ENCODE assay signal across 20 cellular contexts in genomic region chr12:6382371-6382770, GRCh38. TPM values are rescaled to one million over a fixed set of nuclear protein-coding genes. Genes with fewer than 3 reads are reported as not detected.
A peak's percentile ranks its signal among the peaks of the same experiment; 100 is the strongest.
DNase-seq lines count a peak whose midpoint lies in the region; ATAC-seq and TF ChIP-seq lines count a peak whose summit lies in the region.
"Had no signal": no experiment of that assay in that cellular context is flagged by ENCODE, and none has a peak within 500 bp of the region (broad histone marks: within the 10 kb centered on the region; RNA-seq: fewer than 3 reads in every experiment).

No MANE protein-coding gene starts in this region.

- no peak for TF ChIP-seq CTCF in GM10266 (IDR thresholded peaks at IDR 0.05; ENCODE audit: control insufficient read depth, insufficient read depth, low read depth, missing control alignments)
- no peak for TF ChIP-seq CTCF in body of pancreas (IDR thresholded peaks at IDR 0.05)
- TF ChIP-seq CTCF in upper lobe of right lung (IDR thresholded peaks at IDR 0.05), result no peak

- no peak overlapping the region for H2BK15ac ChIP-seq in neuronal stem cell (ENCODE audit: low read length)

- ATAC-seq in body of pancreas (no peak), upper lobe of right lung (no peak), GM18520 (IDR thresholded peaks at IDR 0.05; ENCODE audit: unreplicated experiment) (no peak), HG03342 (IDR thresholded peaks at IDR 0.05; ENCODE audit: unreplicated experiment) (no peak)
- ATAC-seq: activated CD4-positive, CD25-positive, alpha-beta regulatory T cell treated with anti-CD3 and anti-CD28 coated beads, Interleukin-2, amount 50 U/mL, for 24 hours; activated CD8-positive, alpha-beta T cell treated with anti-CD3 and anti-CD28 coated beads, Interleukin-2, amount 10 ng/mL, durations not matched to agents 7 days and 5 days; heart left ventricle; naive thymus-derived CD8-positive, alpha-beta T cell had no signal

- H4K91ac ChIP-seq in neuronal stem cell (ENCODE audit: low read depth, low read length, poor library complexity), result no peak overlapping the region

- peak; percentile 13 for DNase-seq in GM10266 (ENCODE audit: extremely low spot score)
- DNase-seq in body of pancreas, result no peak
- no peak for DNase-seq in neuronal stem cell (ENCODE audit: low spot score)
- no peak for DNase-seq in upper lobe of right lung
- DNase-seq in stimulated activated CD4-positive, alpha-beta T cell treated with anti-CD3 and anti-CD28 coated beads, Interleukin-4, amount 100 ng/mL, for 4 hours, result no peak
- DNase-seq: activated CD8-positive, alpha-beta T cell treated with anti-CD3 and anti-CD28 coated beads, Interleukin-2, amount 10 ng/mL, durations not matched to agents 7 days and 5 days; activated T-cell treated with anti-CD3 and anti-CD28 coated beads, Interleukin-2, amount 50 U/mL, for 1 hour; heart left ventricle; naive thymus-derived CD8-positive, alpha-beta T cell; NCI-H1092 treated with DMSO at 0.1 percent for 48 hours; NCI-H1930; NCI-H2227 treated with DMSO at 0.1 percent for 48 hours; NCI-H748 treated with DMSO at 0.1 percent for 48 hours; stimulated activated naive CD4-positive, alpha-beta T cell treated with Interleukin-2 at 50 U/mL for 16 hours had no signal

- H3K4me3 ChIP-seq in body of pancreas (no peak overlapping the region), neuronal stem cell (ENCODE audit: low read length in 2 of 2) (no peak overlapping the region), upper lobe of right lung (no peak overlapping the region)
- H3K4me3 ChIP-seq: adrenal gland, cardiac muscle cell had no signal

- H2BK12ac ChIP-seq in neuronal stem cell (ENCODE audit: low read length), result peak overlapping the region; percentile 46

- no peak overlapping the region for H4K8ac ChIP-seq in neuronal stem cell (ENCODE audit: low read depth, low read length)

- peak overlapping the region; percentile 9 for H2AK5ac ChIP-seq in neuronal stem cell (ENCODE audit: low read depth, low read length)

- TF ChIP-seq POLR2A in body of pancreas (IDR thresholded peaks at IDR 0.05), result no peak

- no peaks in the 10 kb centered on the region for H3K27me3 ChIP-seq in body of pancreas
- peaks cover 0 to 10% (median 1%) of the 10 kb centered on the region in 3 experiments for H3K27me3 ChIP-seq in neuronal stem cell (ENCODE audit: control insufficient read depth in 3 of 3, insufficient read depth in 3 of 3, low read depth in 1 of 3, low read length in 3 of 3)
- H3K27me3 ChIP-seq in upper lobe of right lung, result no peaks in the 10 kb centered on the region
- H3K27me3 ChIP-seq: adrenal gland, heart left ventricle had no signal

- H3K4me1 ChIP-seq in body of pancreas (peaks cover 56% of the 10 kb centered on the region), neuronal stem cell (ENCODE audit: control insufficient read depth in 2 of 2, insufficient read depth in 1 of 2, low read depth in 1 of 2, low read length in 2 of 2) (peaks cover 7 to 11% of the 10 kb centered on the region in 2 donors), upper lobe of right lung (peaks cover 56% of the 10 kb centered on the region)

- no peak overlapping the region for H2BK5ac ChIP-seq in neuronal stem cell (ENCODE audit: low read length)

- H3K27ac ChIP-seq in body of pancreas, result peak overlapping the region in 3 of 4 donors; percentile 80 to 94 (median 92)
- H3K27ac ChIP-seq in neuronal stem cell (replicated peaks; ENCODE audit: low read length), result no peak overlapping the region
- H3K27ac ChIP-seq in upper lobe of right lung, result peak overlapping the region; percentile 96
- H3K27ac ChIP-seq: cardiac muscle cell, HL-60 had no signal

- intact Hi-C loops in body of pancreas (cut with DNase I), result no loop called here
- intact Hi-C loops in upper lobe of right lung (cut with DNase I), result no loop called here

- no peak overlapping the region for H3K9ac ChIP-seq in neuronal stem cell (ENCODE audit: low read depth, low read length, poor library complexity)

- peak overlapping the region; percentile 12 for H3K18ac ChIP-seq in neuronal stem cell (ENCODE audit: low read length)

- peak overlapping the region; percentile 36 for H2BK120ac ChIP-seq in neuronal stem cell (ENCODE audit: low read depth, low read length)

- no peaks in the 10 kb centered on the region for H3K79me1 ChIP-seq in neuronal stem cell (ENCODE audit: low read depth, low read length)

- H3K23ac ChIP-seq in neuronal stem cell (ENCODE audit: low read depth, low read length, poor library complexity), result no peak overlapping the region

- no peak overlapping the region for H2AFZ ChIP-seq in neuronal stem cell (ENCODE audit: low read length)

- 94 to 95% methylated on average over 7 of the region's 7 CpGs for WGBS in body of pancreas, 2 donors
- no CpG with 5 or more reads among the region's 7 CpGs for WGBS in neuronal stem cell (ENCODE audit: extremely low coverage in 2 of 2, insufficient read length in 2 of 2, insufficient replicate concordance in 1 of 2), 2 donors

- no peak overlapping the region for H3K4ac ChIP-seq in neuronal stem cell (ENCODE audit: low read length)

- no peak overlapping the region for H3K14ac ChIP-seq in neuronal stem cell (ENCODE audit: low read length)

- peaks cover 7 to 8% of the 10 kb centered on the region in 2 donors for H3K36me3 ChIP-seq in body of pancreas (replicated peaks in 1 of 2; ENCODE audit: insufficient read depth in 1 of 2, low read depth in 2 of 2)
- no peaks in the 10 kb centered on the region for H3K36me3 ChIP-seq in neuronal stem cell (replicated peaks in 1 of 2; ENCODE audit: control insufficient read depth in 2 of 2, insufficient read depth in 2 of 2, low read length in 2 of 2)
- peaks cover 13% of the 10 kb centered on the region for H3K36me3 ChIP-seq in upper lobe of right lung
- H3K36me3 ChIP-seq: cardiac muscle cell had no signal

- no peaks in the 10 kb centered on the region for H3K9me3 ChIP-seq in body of pancreas
- H3K9me3 ChIP-seq in neuronal stem cell (replicated peaks in 1 of 2; ENCODE audit: control insufficient read depth in 2 of 2, insufficient read depth in 1 of 2, low read depth in 1 of 2, low read length in 2 of 2), result no peaks in the 10 kb centered on the region
- no peaks in the 10 kb centered on the region for H3K9me3 ChIP-seq in upper lobe of right lung
- H3K9me3 ChIP-seq: adrenal gland, heart left ventricle had no signal

- no peak overlapping the region for H3K4me2 ChIP-seq in neuronal stem cell (ENCODE audit: insufficient read depth, low read length, poor library complexity, severe bottlenecking)

RNA-seq across cellular contexts. Expression of gene LTBR, which starts 1.6 kb away (rescaled TPM):
- total RNA-seq in body of pancreas (100 to 1,000 TPM; 111 to 173 TPM), upper lobe of right lung (156 TPM)
- 2.3 TPM for polyA plus RNA-seq in neuronal stem cell (2013, experiment 1 of 2)
- polyA plus RNA-seq in neuronal stem cell (2013, experiment 2 of 2), result 2.3 TPM

RNA-seq across cellular contexts. Expression of gene SCNN1A, which starts 7.0 kb away (rescaled TPM):
- 100 to 1,000 TPM in 1 of 2 donors, 10 to 100 TPM in 1; 62.5 to 112 TPM for total RNA-seq in body of pancreas
- polyA plus RNA-seq in neuronal stem cell (2013, experiment 1 of 2), result 0.40 TPM
- polyA plus RNA-seq in neuronal stem cell (2013, experiment 2 of 2), result 0.68 TPM
- 199 TPM for total RNA-seq in upper lobe of right lung
- polyA plus RNA-seq: cardiac muscle cell had no signal

RNA-seq across cellular contexts. Expression of gene TNFRSF1A, which starts 40.5 kb away (rescaled TPM):
- total RNA-seq in body of pancreas, result 10 to 100 TPM; 54.5 to 92.0 TPM
- polyA plus RNA-seq in neuronal stem cell (2013, experiment 1 of 2), result 35.2 TPM
- 34.5 TPM for polyA plus RNA-seq in neuronal stem cell (2013, experiment 2 of 2)
- 185 TPM for total RNA-seq in upper lobe of right lung
